Comparison of ENCODE assay signal across 10 cellular contexts in genomic region chr6:143549630-143550268, GRCh38.
DNase-seq lines count a peak whose midpoint lies in the region; ATAC-seq lines count a peak whose summit lies in the region.
"Had no signal": no experiment of that assay in that cellular context is flagged by ENCODE, and none has a peak within 500 bp of the region (broad histone marks: within the 10 kb centered on the region; RNA-seq: fewer than 3 reads in every experiment).

No MANE protein-coding gene starts in this region.

- ATAC-seq in GM19438 (IDR thresholded peaks at IDR 0.05; ENCODE audit: low read depth, unreplicated experiment) (peak; percentile 84), HG03095 (IDR thresholded peaks at IDR 0.05; ENCODE audit: unreplicated experiment) (peak; percentile 82)
- ATAC-seq: body of pancreas had no signal

- peak; percentile 41 to 63 for DNase-seq in activated CD4-positive, alpha-beta T cell treated with anti-CD3 and anti-CD28 coated beads, Interleukin-2, amount 50 U/mL, for 48 hours
- DNase-seq in stimulated activated CD4-positive, alpha-beta T cell treated with anti-CD3 and anti-CD28 coated beads, Interleukin-15, amount 100 ng/mL, for 24 hours = peak; percentile 62
- DNase-seq in NCI-H1694 (lab: John Stamatoyannopoulos, UW) (no peak), COR-L47 (lab: John Stamatoyannopoulos, UW) (no peak), NCI-H1694 treated with DMSO at 0.1 percent for 48 hours (lab: John Stamatoyannopoulos, UW) (no peak)
- DNase-seq: body of pancreas, MM.1S, SK-N-SH had no signal

Comparison
In these comparisons a context has a peak if more than half of its experiments do, and no peak if none do; other contexts are left out.
1. DNase-seq: peak in activated CD4-positive, alpha-beta T cell treated with anti-CD3 and anti-CD28 coated beads, Interleukin-2, amount 50 U/mL, for 48 hours (2 of 2) and stimulated activated CD4-positive, alpha-beta T cell treated with anti-CD3 and anti-CD28 coated beads, Interleukin-15, amount 100 ng/mL, for 24 hours (single experiment); none in NCI-H1694 (single experiment), COR-L47 (single experiment) and NCI-H1694 treated with DMSO at 0.1 percent for 48 hours (single experiment).